Comparison of ENCODE assay signal across 8 cellular contexts in the genomic region with DNA sequence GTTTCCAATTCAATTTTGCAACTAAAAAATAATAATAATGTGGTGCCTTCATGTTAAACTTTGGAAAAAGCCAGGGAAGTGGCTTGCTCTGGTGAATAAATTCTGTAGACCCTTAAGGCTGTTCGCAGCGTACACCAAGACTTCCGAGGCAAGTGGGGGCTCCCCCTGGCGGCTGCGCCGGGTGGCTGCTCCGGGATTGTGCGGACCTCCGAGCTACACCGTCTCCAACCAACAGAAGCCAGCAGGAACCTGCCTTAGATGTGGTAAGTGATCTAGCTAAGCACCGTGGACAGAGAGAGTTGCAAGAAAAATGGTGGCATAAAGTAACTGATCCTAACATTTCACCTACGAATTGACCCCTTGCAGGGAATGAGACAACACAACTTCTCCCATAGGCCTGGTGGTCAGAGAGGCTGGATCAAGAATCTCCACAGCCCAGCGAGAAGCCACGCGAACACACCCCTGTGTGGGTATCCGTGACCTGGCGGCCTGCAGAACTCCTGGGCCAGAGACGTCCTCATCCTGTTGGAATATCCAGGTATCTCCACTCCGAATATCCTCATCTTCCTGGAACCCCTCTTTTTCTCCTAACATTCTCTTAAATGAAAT.
DNase-seq lines count a peak whose midpoint lies in the region; ATAC-seq, FAIRE-seq and TF ChIP-seq lines count a peak whose summit lies in the region.

No MANE protein-coding gene starts in this region.

- TF ChIP-seq CTCF in GM12878 (IDR thresholded peaks at IDR 0.05 in 2 of 3, conservative IDR thresholded peaks at IDR 0.05 in 1 of 3; ENCODE audit: control insufficient read depth in 2 of 3, extremely low read depth in 1 of 3, insufficient read depth in 1 of 3, low read depth in 3 of 3, low read length in 3 of 3) (peak; percentile 68 to 90 (median 83)), gastrocnemius medialis (IDR thresholded peaks at IDR 0.05 in 4 of 5, conservative IDR thresholded peaks at IDR 0.05 in 1 of 5) (peak; percentile 27 to 67 (median 53))

- intact Hi-C loops in GM12878 (cut with micrococcal nuclease; ENCODE audit: unreplicated experiment) (loop anchor here (1.0 kb wide), 1 partner anchor 213 kb away; no protein-coding TSS in a partner anchor), gastrocnemius medialis (cut with DNase I; ENCODE audit: low total_unique reads) (loop anchor here (5.0 kb wide), 1 partner anchor 216 kb away; no protein-coding TSS in a partner anchor)

- H2AFZ ChIP-seq in GM12878 (ENCODE audit: control insufficient read depth, low read depth, low read length) = no peak overlapping the region

- H3K4me3 ChIP-seq in GM12878 = no peak overlapping the region
- peak overlapping the region; percentile 77 for H3K4me3 ChIP-seq in iPS-18a (ENCODE audit: low read length)
- peak overlapping the region in 3 of 4 donors; percentile 19 to 37 (median 25) for H3K4me3 ChIP-seq in gastrocnemius medialis

- no TSS peak for BruUV-seq in GM12878 (replicated peaks; lab: Mats Ljungman, UMichigan)

- H4K20me1 ChIP-seq in GM12878 (ENCODE audit: control insufficient read depth, insufficient read depth) = no peaks in the 10 kb centered on the region

- WGBS in GM12878 (ENCODE audit: insufficient coverage, insufficient replicate concordance, low lambda C conversion rate, missing lambda C conversion rate) = 35% methylated on average over 19 of the region's 19 CpGs

- no peaks in the 10 kb centered on the region for H3K27me3 ChIP-seq in GM12878 (replicated peaks in 1 of 2; ENCODE audit: control insufficient read depth in 2 of 2, insufficient read depth in 2 of 2, low read length in 1 of 2)
- no peaks in the 10 kb centered on the region for H3K27me3 ChIP-seq in iPS-18a (ENCODE audit: control insufficient read depth, insufficient read depth, low read length)
- H3K27me3 ChIP-seq in gastrocnemius medialis = peaks cover 0 to 4% (median 3%) of the 10 kb centered on the region in 3 donors

- RAD21 ChIA-PET in GM12878 (lab: Charles Lee; ENCODE audit: unreplicated experiment) = interaction anchor here (1.1 to 2.6 kb wide), 2 partner anchors 213 to 215 kb away, joined by 5 to 10 read pairs; no protein-coding TSS in a partner anchor

- H3K9me3 ChIP-seq in GM12878 (replicated peaks; ENCODE audit: control insufficient read depth, insufficient read depth, low read length) (peaks cover 3% of the 10 kb centered on the region; the same call in 2 of the 3 replicates), iPS-18a (ENCODE audit: control insufficient read depth, low read depth, low read length) (peaks cover 14% of the 10 kb centered on the region), gastrocnemius medialis (no peaks in the 10 kb centered on the region)

- peak; percentile 92 for ATAC-seq in GM18861 (IDR thresholded peaks at IDR 0.05; ENCODE audit: unreplicated experiment)
- peak; percentile 95 for ATAC-seq in HG03342 (IDR thresholded peaks at IDR 0.05; ENCODE audit: unreplicated experiment)
- ATAC-seq in GM12878 = peak; percentile 92
- ATAC-seq in gastrocnemius medialis = peak; percentile 52 to 55

- no peaks in the 10 kb centered on the region for H3K4me1 ChIP-seq in GM12878 (ENCODE audit: control insufficient read depth, insufficient read depth, low read length)
- no peaks in the 10 kb centered on the region for H3K4me1 ChIP-seq in iPS-18a (ENCODE audit: control insufficient read depth, low read depth, low read length)
- H3K4me1 ChIP-seq in gastrocnemius medialis = no peaks in the 10 kb centered on the region

- TF ChIP-seq POLR2A in GM12878 (IDR thresholded peaks at IDR 0.05; ENCODE audit: low read depth, low read length) (no peak), gastrocnemius medialis (IDR thresholded peaks at IDR 0.05) (no peak)

- in situ Hi-C loops in ACHN (cut with HindIII; ENCODE audit: low pct_ligation_motif_present, low pct_unique_long_range_greater_than_20kb, low sequenced_read_pairs) = no loop called here
- in situ Hi-C loops in GM12878 (cut with MboI) = loop anchor here (5.0 kb wide), 1 partner anchor 216 kb away; no protein-coding TSS in a partner anchor
- in situ Hi-C loops in gastrocnemius medialis (cut with MboI; ENCODE audit: low sequenced_read_pairs in 4 of 4) = loop anchor here (5.0 to 10.0 kb wide), 3 partner anchors 211 to 216 kb away; no protein-coding TSS in a partner anchor

- no peak for TF ChIP-seq EP300 in GM12878 (IDR thresholded peaks at IDR 0.05; ENCODE audit: borderline replicate concordance in 1 of 2, control insufficient read depth in 1 of 2, low read depth in 2 of 2, low read length in 2 of 2)

- H3K27ac ChIP-seq in GM12878 (ENCODE audit: control insufficient read depth, insufficient read depth) (no peak overlapping the region), iPS-18a (ENCODE audit: low read length) (no peak overlapping the region), gastrocnemius medialis (no peak overlapping the region)

- H3K79me2 ChIP-seq in GM12878 (ENCODE audit: control insufficient read depth, insufficient read depth, low read length) = no peaks in the 10 kb centered on the region

- CTCF ChIA-PET in GM12878 (lab: Yijun Ruan, JAX) = interaction anchor here (0.6 to 2.4 kb wide), 11 partner anchors 8 to 1058 kb away, joined by 3 to 14 read pairs (median 4); no protein-coding TSS in a partner anchor

- peak; percentile 62 for DNase-seq in ACHN
- DNase-seq in SKM-1 treated with dmso at 0.1 percent for 144 hours (lab: John Stamatoyannopoulos, UW; ENCODE audit: unreplicated experiment) = peak; percentile 45
- no peak for DNase-seq in GM12878 (ENCODE audit: low read depth, low spot score)
- DNase-seq in gastrocnemius medialis = peak; percentile 14 to 27
- DNase-seq in OCI-M2 (lab: John Stamatoyannopoulos, UW; ENCODE audit: unreplicated experiment) = no peak

- POLR2A ChIA-PET in GM12878 (lab: Charles Lee) = no interaction called here

- H3K9ac ChIP-seq in GM12878 (ENCODE audit: control insufficient read depth, insufficient read depth, low read length) = no peak overlapping the region
- peak overlapping the region; percentile 25 for H3K9ac ChIP-seq in iPS-18a (ENCODE audit: low read length)

- peak; percentile 48 for TF ChIP-seq RAD21 in GM12878 (IDR thresholded peaks at IDR 0.05; ENCODE audit: insufficient read depth, low read depth, low read length)

- FAIRE-seq in GM12878 (lab: Jason Lieb, UNC) = peak; percentile 13

- H3K4me2 ChIP-seq in GM12878 (ENCODE audit: control insufficient read depth, insufficient read depth) = no peak overlapping the region

- SMC1A ChIA-PET in GM12878 (lab: Charles Lee; ENCODE audit: uncharacterized antibody, unreplicated experiment) = interaction anchor here (1.0 to 1.7 kb wide), 3 partner anchors 8 to 211 kb away, joined by 3 to 5 read pairs (median 4); no protein-coding TSS in a partner anchor

- H3K36me3 ChIP-seq in GM12878 (ENCODE audit: control insufficient read depth in 2 of 2, insufficient read depth in 2 of 2, low read length in 1 of 2) (no peaks in the 10 kb centered on the region), iPS-18a (ENCODE audit: control insufficient read depth, low read depth, low read length) (no peaks in the 10 kb centered on the region), gastrocnemius medialis (no peaks in the 10 kb centered on the region)

TF ChIP-seq in GM12878, 131 proteins besides CTCF, POLR2A, EP300 and RAD21:
- TF ChIP-seq, protein P1, sequence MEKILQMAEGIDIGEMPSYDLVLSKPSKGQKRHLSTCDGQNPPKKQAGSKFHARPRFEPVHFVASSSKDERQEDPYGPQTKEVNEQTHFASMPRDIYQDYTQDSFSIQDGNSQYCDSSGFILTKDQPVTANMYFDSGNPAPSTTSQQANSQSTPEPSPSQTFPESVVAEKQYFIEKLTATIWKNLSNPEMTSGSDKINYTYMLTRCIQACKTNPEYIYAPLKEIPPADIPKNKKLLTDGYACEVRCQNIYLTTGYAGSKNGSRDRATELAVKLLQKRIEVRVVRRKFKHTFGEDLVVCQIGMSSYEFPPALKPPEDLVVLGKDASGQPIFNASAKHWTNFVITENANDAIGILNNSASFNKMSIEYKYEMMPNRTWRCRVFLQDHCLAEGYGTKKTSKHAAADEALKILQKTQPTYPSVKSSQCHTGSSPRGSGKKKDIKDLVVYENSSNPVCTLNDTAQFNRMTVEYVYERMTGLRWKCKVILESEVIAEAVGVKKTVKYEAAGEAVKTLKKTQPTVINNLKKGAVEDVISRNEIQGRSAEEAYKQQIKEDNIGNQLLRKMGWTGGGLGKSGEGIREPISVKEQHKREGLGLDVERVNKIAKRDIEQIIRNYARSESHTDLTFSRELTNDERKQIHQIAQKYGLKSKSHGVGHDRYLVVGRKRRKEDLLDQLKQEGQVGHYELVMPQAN (conservative IDR thresholded peaks at IDR 0.05) = no peak
- no peak for TF ChIP-seq PML (IDR thresholded peaks at IDR 0.05; ENCODE audit: low read length)
- TF ChIP-seq, protein P2, sequence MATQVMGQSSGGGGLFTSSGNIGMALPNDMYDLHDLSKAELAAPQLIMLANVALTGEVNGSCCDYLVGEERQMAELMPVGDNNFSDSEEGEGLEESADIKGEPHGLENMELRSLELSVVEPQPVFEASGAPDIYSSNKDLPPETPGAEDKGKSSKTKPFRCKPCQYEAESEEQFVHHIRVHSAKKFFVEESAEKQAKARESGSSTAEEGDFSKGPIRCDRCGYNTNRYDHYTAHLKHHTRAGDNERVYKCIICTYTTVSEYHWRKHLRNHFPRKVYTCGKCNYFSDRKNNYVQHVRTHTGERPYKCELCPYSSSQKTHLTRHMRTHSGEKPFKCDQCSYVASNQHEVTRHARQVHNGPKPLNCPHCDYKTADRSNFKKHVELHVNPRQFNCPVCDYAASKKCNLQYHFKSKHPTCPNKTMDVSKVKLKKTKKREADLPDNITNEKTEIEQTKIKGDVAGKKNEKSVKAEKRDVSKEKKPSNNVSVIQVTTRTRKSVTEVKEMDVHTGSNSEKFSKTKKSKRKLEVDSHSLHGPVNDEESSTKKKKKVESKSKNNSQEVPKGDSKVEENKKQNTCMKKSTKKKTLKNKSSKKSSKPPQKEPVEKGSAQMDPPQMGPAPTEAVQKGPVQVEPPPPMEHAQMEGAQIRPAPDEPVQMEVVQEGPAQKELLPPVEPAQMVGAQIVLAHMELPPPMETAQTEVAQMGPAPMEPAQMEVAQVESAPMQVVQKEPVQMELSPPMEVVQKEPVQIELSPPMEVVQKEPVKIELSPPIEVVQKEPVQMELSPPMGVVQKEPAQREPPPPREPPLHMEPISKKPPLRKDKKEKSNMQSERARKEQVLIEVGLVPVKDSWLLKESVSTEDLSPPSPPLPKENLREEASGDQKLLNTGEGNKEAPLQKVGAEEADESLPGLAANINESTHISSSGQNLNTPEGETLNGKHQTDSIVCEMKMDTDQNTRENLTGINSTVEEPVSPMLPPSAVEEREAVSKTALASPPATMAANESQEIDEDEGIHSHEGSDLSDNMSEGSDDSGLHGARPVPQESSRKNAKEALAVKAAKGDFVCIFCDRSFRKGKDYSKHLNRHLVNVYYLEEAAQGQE (IDR thresholded peaks at IDR 0.05; ENCODE audit: low read depth, low read length) = no peak
- no peak for TF ChIP-seq CHD1 (IDR thresholded peaks at IDR 0.05; ENCODE audit: low read depth, low read length)
- TF ChIP-seq FOXM1 (IDR thresholded peaks at IDR 0.05; ENCODE audit: low read depth, low read length) = no peak
- no peak for TF ChIP-seq MYB (IDR thresholded peaks at IDR 0.05; ENCODE audit: borderline replicate concordance, low read depth, low read length)
- peak; percentile 71 for TF ChIP-seq SMC3 (IDR thresholded peaks at IDR 0.05; ENCODE audit: borderline replicate concordance, low read length)

Comparison
In these comparisons a context has a peak if more than half of its experiments do, and no peak if none do; other contexts are left out.
1. DNase-seq: peak in ACHN (single experiment), SKM-1 treated with dmso at 0.1 percent for 144 hours (single experiment) and gastrocnemius medialis (2 of 2); none in GM12878 (single experiment) and OCI-M2 (single experiment).
2. Peak in every context shown above with its lines, with median percentiles within 50 percentile points of each other: ATAC-seq.